ENCODE assay signal across 1 cellular context in the genomic region with DNA sequence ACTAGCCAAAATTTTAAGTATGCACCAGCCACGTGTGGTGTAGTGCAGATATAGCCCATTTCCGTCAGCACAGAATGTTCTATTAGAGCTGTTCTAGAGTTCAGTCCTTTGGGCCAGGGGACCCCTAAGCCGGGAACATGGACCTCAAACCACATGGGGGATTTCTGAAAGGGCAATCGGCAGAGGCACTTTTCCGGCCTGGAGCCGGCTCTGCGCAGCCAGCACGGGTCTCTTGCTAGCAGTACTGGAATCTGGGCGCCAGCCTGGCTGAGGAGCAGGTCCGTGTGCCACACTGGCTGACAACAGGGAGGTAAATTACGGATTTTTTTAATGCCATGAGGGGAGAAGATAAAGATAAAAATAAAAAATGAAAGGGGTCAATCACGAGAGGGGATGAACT.
TF ChIP-seq lines count a peak whose summit lies in the region.

No MANE protein-coding gene starts in this region.

TF ChIP-seq in HepG2, 621 proteins besides CTCF, POLR2A, EP300 and RAD21 (continued from another document):
- no peak for TF ChIP-seq ZBTB25 (CRISPR knock-in tag; IDR thresholded peaks at IDR 0.05)
